8 cellular contexts compared by ENCODE assay signal in the genomic region with DNA sequence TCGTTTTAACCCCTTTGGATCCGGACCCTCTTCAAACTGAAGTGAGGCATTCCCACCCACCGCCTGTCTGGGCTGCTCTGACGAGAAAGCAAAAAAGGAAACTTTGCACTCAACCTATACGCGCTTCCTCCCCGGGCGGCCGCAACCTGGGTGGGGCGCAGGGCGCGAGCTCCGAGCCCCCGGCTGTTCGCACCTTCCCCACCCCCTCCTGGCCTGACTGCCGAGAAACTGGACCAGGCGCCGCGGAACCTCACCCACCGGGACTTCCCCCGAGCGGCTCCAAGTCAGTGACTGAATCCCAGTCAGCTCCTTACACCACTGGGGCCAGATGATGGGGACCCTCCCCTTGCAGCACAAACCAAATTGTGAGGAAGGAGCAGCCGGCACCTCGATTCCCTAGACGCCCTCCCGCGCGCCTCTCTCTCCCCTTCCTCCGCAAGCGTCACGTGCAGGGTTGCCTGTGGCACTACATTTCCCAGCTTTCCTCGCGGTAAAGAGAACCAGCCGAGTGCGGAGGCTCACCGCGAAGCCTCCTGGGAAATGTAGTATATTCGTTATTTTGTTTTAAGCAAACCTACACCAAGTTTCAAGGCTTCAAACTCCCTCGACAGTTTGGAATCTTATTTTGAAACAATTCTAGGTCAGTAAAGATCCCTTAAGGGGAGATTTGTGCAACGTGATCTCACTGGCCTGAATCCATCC. TPM values are rescaled to one million over a fixed set of nuclear protein-coding genes. Genes with fewer than 3 reads are reported as not detected.
DNase-seq lines count a peak whose midpoint lies in the region; ATAC-seq, FAIRE-seq and TF ChIP-seq lines count a peak whose summit lies in the region.

A gene with protein sequence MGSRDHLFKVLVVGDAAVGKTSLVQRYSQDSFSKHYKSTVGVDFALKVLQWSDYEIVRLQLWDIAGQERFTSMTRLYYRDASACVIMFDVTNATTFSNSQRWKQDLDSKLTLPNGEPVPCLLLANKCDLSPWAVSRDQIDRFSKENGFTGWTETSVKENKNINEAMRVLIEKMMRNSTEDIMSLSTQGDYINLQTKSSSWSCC (minus strand): TSS at position 468 of the 702 bp plus-strand sequence. CDS start 526 bp downstream, outside the sequence.

- peak; percentile 46 for DNase-seq in AG04450 (ENCODE audit: low read depth, low spot score)
- peak; percentile 85 for DNase-seq in NCI-H345 (lab: John Stamatoyannopoulos, UW)
- peak; percentile 68 for DNase-seq in activated CD4-positive, CD25-positive, alpha-beta regulatory T cell treated with anti-CD3 and anti-CD28 coated beads, Interleukin-2, amount 50 U/mL, for 16 hours (ENCODE audit: low read depth, low spot score)
- peak; percentile 75 to 87 for DNase-seq in central memory CD8-positive, alpha-beta T cell (ENCODE audit: low spot score in 2 of 2)
- no peak for DNase-seq in keratinocyte (ENCODE audit: low read depth, low spot score)
- DNase-seq in stimulated activated CD4-positive, alpha-beta T cell treated with anti-CD3 and anti-CD28 coated beads, Interleukin-12 subunit alpha, Interleukin-12 subunit beta, amount 100 ng/mL, for 48 hours (ENCODE audit: low read depth in 2 of 3, low spot score in 1 of 3): peak; percentile 73 to 78 (median 74)

- peak within 1 kb of the TSS; percentile 87 for H2AFZ ChIP-seq in keratinocyte (ENCODE audit: control insufficient read depth, low read length)

- peaks cover 7% of the 10 kb centered on the region for H3K4me1 ChIP-seq in keratinocyte (ENCODE audit: control insufficient read depth, extremely low read depth, insufficient read depth, low read length)

- H3K27ac Mint-ChIP-seq in central memory CD8-positive, alpha-beta T cell (ENCODE audit: low read depth): peak within 1 kb of the TSS; percentile 98

- POLR2A ChIA-PET in AG04450 (lab: Yijun Ruan, JAX): interaction anchor here (1.0 kb wide), 1 partner anchor 26 kb away, joined by 7 read pairs; a partner anchor contains a TSS

- ATAC-seq in GM18909 (IDR thresholded peaks at IDR 0.05; ENCODE audit: poor library complexity, unreplicated experiment) (peak; percentile 86), HG03159 (IDR thresholded peaks at IDR 0.05; ENCODE audit: unreplicated experiment) (peak; percentile 88)
- peak; percentile 90 for ATAC-seq in central memory CD8-positive, alpha-beta T cell (replicated peaks; ENCODE audit: extremely low read depth, poor library complexity, severe bottlenecking)

- TF ChIP-seq CTCF in AG04450 (IDR thresholded peaks at IDR 0.05; ENCODE audit: low read depth, low read length) (no peak), keratinocyte (optimal IDR thresholded peaks at IDR 0.05 in 1 of 3, IDR thresholded peaks at IDR 0.05 in 1 of 3, conservative IDR thresholded peaks at IDR 0.05 in 1 of 3; ENCODE audit: extremely low read depth in 1 of 3, insufficient read depth in 2 of 3, low read length in 3 of 3) (no peak)

- peaks cover 1% of the 10 kb centered on the region for H3K79me2 ChIP-seq in keratinocyte (ENCODE audit: control insufficient read depth, insufficient read depth, low read length)

- H3K27me3 Mint-ChIP-seq in central memory CD8-positive, alpha-beta T cell: no peaks in the 10 kb centered on the region

- H3K36me3 Mint-ChIP-seq in central memory CD8-positive, alpha-beta T cell (ENCODE audit: insufficient read depth): peaks cover 30% of the 10 kb centered on the region

- no peaks in the 10 kb centered on the region for H3K9me1 ChIP-seq in keratinocyte (ENCODE audit: control insufficient read depth, extremely low read depth, insufficient read depth, low read length)

- peak; percentile 36 for FAIRE-seq in keratinocyte (lab: Jason Lieb, UNC)

- peak within 1 kb of the TSS; percentile 97 for H3K4me3 ChIP-seq in AG04450 (ENCODE audit: low read depth, low read length)
- H3K4me3 ChIP-seq in keratinocyte (ENCODE audit: control insufficient read depth in 2 of 3, extremely low read depth in 1 of 3, insufficient read depth in 2 of 3, low read depth in 1 of 3, low read length in 3 of 3): peak within 1 kb of the TSS; percentile 78 to 96 (median 81)

- H3K36me3 ChIP-seq in keratinocyte (ENCODE audit: control insufficient read depth in 2 of 2, extremely low read depth in 1 of 2, insufficient read depth in 2 of 2, low read length in 2 of 2): peaks cover under 1 to 6% of the 10 kb centered on the region in 2 experiments

- dilution Hi-C loops in keratinocyte (cut with MboI; ENCODE audit: extremely low pct_ligation_motif_present, low sequenced_read_pairs): no loop called here

- no peaks in the 10 kb centered on the region for H4K20me1 ChIP-seq in keratinocyte (ENCODE audit: control insufficient read depth, extremely low read depth, insufficient read depth, low read length)

- peak within 1 kb of the TSS; percentile 96 for H3K4me2 ChIP-seq in keratinocyte (ENCODE audit: control insufficient read depth, extremely low read depth, insufficient read depth, low read depth, low read length)

- H3K9ac ChIP-seq in keratinocyte (ENCODE audit: control insufficient read depth, extremely low read depth, insufficient read depth, low read length): peak within 1 kb of the TSS; percentile 83

- H3K4me1 Mint-ChIP-seq in central memory CD8-positive, alpha-beta T cell: peaks cover 76% of the 10 kb centered on the region

- H3K4me3 Mint-ChIP-seq in central memory CD8-positive, alpha-beta T cell: peak within 1 kb of the TSS; percentile 91

- H3K9me3 ChIP-seq in AG04450 (ENCODE audit: control insufficient read depth, insufficient read depth, low read length) (no peaks in the 10 kb centered on the region; the same call in 1 of the 2 replicates), keratinocyte (ENCODE audit: control insufficient read depth, low read depth, low read length) (no peaks in the 10 kb centered on the region)

- H3K9me3 Mint-ChIP-seq in central memory CD8-positive, alpha-beta T cell: no peaks in the 10 kb centered on the region

- H3K27ac ChIP-seq in AG04450 (ENCODE audit: low read depth, low read length) (peak within 1 kb of the TSS; percentile 47), keratinocyte (ENCODE audit: control insufficient read depth, insufficient read depth, low read length) (peak within 1 kb of the TSS; percentile 48)

- H3K27me3 ChIP-seq in AG04450 (ENCODE audit: control insufficient read depth, insufficient read depth, low read length): peaks cover 2% of the 10 kb centered on the region
- no peaks in the 10 kb centered on the region for H3K27me3 ChIP-seq in keratinocyte (ENCODE audit: control insufficient read depth, extremely low read depth, insufficient read depth, low read length)

- CTCF ChIA-PET in AG04450 (lab: Charles Lee): interaction anchor here (0.6 to 3.0 kb wide), 3 partner anchors 17 to 202 kb away, joined by 5 to 11 read pairs (median 5); no protein-coding TSS in a partner anchor

RNA-seq across cellular contexts. Expression of the gene that starts here (rescaled TPM):
- polyA plus RNA-seq in AG04450 (2011; rRNA removed) (13.8 and 14.6 TPM in 2 replicates), keratinocyte (26.7 to 28.0 TPM (median 27.3 TPM) in 3 replicates)
- 8.4 and 8.7 TPM in 2 replicates for polyA minus RNA-seq in AG04450 (2011; rRNA and poly(A)+ RNA removed)
- 6.2 TPM for polyA plus RNA-seq in keratinocyte (2011; ENCODE audit: low read depth)
- 23.7 and 28.5 TPM in 2 replicates for polyA plus RNA-seq in keratinocyte (2011; cell fraction: cytosol; rRNA removed)
- 28.4 and 29.1 TPM in 2 replicates for polyA plus RNA-seq in keratinocyte (2011; cell fraction: nucleus; rRNA removed)
- polyA plus RNA-seq in keratinocyte (2012; ENCODE audit: low replicate concordance): 12.5 and 27.2 TPM in 2 replicates
- 16.1 to 17.9 TPM (median 17.0 TPM) in 3 replicates for polyA minus RNA-seq in keratinocyte
- 21.7 TPM for polyA minus RNA-seq in keratinocyte (2011; cell fraction: cytosol; rRNA and poly(A)+ RNA removed)
- polyA minus RNA-seq in keratinocyte (2011; cell fraction: nucleus; rRNA and poly(A)+ RNA removed): 10.8 and 17.6 TPM in 2 replicates
